In genomic region chr6:106017454-106017853, GRCh38 we compare ENCODE assay signal across 1 cellular context.
TF ChIP-seq lines count a peak whose summit lies in the region.

No MANE protein-coding gene starts in this region.

TF ChIP-seq in IMR-90, 13 proteins besides CTCF, POLR2A, EP300 and RAD21:
- no peak for TF ChIP-seq BHLHE40 (IDR thresholded peaks at IDR 0.05; ENCODE audit: low read depth, low read length)
- TF ChIP-seq CHD1 (IDR thresholded peaks at IDR 0.05; ENCODE audit: low read depth, low read length), result no peak
- no peak for TF ChIP-seq NFE2L2 (IDR thresholded peaks at IDR 0.05; ENCODE audit: low read depth, low read length)
- no peak for TF ChIP-seq FOS (IDR thresholded peaks at IDR 0.05; ENCODE audit: low read depth, low read length)
- TF ChIP-seq USF2 (IDR thresholded peaks at IDR 0.05; ENCODE audit: low read depth, low read length), result no peak
- TF ChIP-seq SMC3 (IDR thresholded peaks at IDR 0.05; ENCODE audit: low read depth, low read length), result no peak
- TF ChIP-seq MAZ (IDR thresholded peaks at IDR 0.05; ENCODE audit: borderline replicate concordance, low read depth, low read length), result no peak
- no peak for TF ChIP-seq MAFK (IDR thresholded peaks at IDR 0.05; ENCODE audit: low read depth, low read length)
- TF ChIP-seq RFX5 (IDR thresholded peaks at IDR 0.05; ENCODE audit: low read depth, low read length), result no peak
- TF ChIP-seq ELK1 (IDR thresholded peaks at IDR 0.05; ENCODE audit: borderline replicate concordance, low read depth, low read length), result no peak
- TF ChIP-seq CEBPB (IDR thresholded peaks at IDR 0.05; ENCODE audit: low read depth, low read length), result no peak
- no peak for TF ChIP-seq MXI1 (IDR thresholded peaks at IDR 0.05; ENCODE audit: borderline replicate concordance, low read depth, low read length)
- no peak for TF ChIP-seq RCOR1 (IDR thresholded peaks at IDR 0.05; ENCODE audit: insufficient replicate concordance, low read length)
